1 cellular context compared by ENCODE assay signal in the genomic region with DNA sequence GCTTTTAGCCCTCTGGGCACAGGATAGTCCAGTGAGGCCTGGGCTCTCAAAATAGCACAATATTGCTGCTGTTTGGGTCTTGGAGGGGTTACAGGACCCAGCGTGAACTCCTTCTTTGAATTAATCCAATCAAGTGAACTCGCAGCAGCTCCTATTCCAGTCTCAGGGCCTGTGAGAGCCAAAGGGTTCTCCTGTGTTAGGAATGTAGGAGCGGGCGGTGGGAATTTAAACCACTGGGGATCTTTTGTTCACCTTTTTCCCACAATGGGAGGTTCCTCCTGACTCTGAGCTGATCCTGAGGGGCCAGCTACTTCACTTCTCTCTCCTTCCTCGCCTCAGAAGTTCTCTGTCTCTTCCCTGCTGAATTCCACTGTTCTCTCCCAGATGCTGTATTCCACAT.
TF ChIP-seq lines count a peak whose summit lies in the region.

No MANE protein-coding gene starts in this region.

TF ChIP-seq in WTC11, 78 proteins besides CTCF, POLR2A, EP300 and RAD21 (continued from another document):
- TF ChIP-seq, protein P1, sequence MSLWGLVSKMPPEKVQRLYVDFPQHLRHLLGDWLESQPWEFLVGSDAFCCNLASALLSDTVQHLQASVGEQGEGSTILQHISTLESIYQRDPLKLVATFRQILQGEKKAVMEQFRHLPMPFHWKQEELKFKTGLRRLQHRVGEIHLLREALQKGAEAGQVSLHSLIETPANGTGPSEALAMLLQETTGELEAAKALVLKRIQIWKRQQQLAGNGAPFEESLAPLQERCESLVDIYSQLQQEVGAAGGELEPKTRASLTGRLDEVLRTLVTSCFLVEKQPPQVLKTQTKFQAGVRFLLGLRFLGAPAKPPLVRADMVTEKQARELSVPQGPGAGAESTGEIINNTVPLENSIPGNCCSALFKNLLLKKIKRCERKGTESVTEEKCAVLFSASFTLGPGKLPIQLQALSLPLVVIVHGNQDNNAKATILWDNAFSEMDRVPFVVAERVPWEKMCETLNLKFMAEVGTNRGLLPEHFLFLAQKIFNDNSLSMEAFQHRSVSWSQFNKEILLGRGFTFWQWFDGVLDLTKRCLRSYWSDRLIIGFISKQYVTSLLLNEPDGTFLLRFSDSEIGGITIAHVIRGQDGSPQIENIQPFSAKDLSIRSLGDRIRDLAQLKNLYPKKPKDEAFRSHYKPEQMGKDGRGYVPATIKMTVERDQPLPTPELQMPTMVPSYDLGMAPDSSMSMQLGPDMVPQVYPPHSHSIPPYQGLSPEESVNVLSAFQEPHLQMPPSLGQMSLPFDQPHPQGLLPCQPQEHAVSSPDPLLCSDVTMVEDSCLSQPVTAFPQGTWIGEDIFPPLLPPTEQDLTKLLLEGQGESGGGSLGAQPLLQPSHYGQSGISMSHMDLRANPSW (CRISPR knock-in tag; conservative IDR thresholded peaks at IDR 0.05; ENCODE audit: low read depth): no peak
- TF ChIP-seq IRF2 (CRISPR knock-in tag; IDR thresholded peaks at IDR 0.05; ENCODE audit: borderline replicate concordance, low read depth) (no peak), GABPB1 (CRISPR knock-in tag; IDR thresholded peaks at IDR 0.05) (no peak), ZNF671 (CRISPR knock-in tag; IDR thresholded peaks at IDR 0.05) (no peak)
TF ChIP-seq in WTC11: peak in this region for 0.
